1 cellular context compared by ENCODE assay signal in the genomic region with DNA sequence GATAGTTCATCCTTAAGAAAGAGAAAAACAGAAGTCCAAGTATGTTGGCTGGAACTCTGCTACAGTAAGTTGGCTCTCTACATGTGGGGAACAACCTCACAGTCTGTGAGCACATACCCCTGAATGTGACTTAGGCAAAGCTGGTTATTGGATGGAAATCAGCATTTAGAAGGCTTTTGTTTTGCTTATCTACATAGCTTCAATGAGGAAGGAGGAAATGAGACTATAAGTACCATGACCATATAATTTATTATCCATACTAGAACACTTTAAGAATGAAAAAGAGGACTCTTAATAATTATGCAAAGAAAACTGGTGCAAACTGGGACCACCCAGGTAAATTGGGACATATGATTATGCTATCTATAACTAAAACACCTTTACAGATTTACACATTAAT.
TF ChIP-seq lines count a peak whose summit lies in the region.

No MANE protein-coding gene starts in this region.

TF ChIP-seq in endothelial cell of umbilical vein, 7 proteins besides CTCF, POLR2A, EP300 and RAD21:
- TF ChIP-seq EZH2 (IDR thresholded peaks at IDR 0.05; ENCODE audit: borderline replicate concordance, low read depth, low read length, severe bottlenecking), result no peak
- no peak for TF ChIP-seq GATA2 (IDR thresholded peaks at IDR 0.05; ENCODE audit: insufficient read depth, insufficient read length, low read depth, low read length)
- TF ChIP-seq, protein P1, sequence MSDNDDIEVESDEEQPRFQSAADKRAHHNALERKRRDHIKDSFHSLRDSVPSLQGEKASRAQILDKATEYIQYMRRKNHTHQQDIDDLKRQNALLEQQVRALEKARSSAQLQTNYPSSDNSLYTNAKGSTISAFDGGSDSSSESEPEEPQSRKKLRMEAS (IDR thresholded peaks at IDR 0.05; ENCODE audit: insufficient read depth, insufficient read length), result no peak
- no peak for TF ChIP-seq JUN (IDR thresholded peaks at IDR 0.05; ENCODE audit: borderline replicate concordance, insufficient read depth, insufficient read length, low read depth)
- TF ChIP-seq MYC (IDR thresholded peaks at IDR 0.05; ENCODE audit: low read depth, low read length), result no peak
- no peak for TF ChIP-seq POLR2AphosphoS5 (IDR thresholded peaks at IDR 0.05; ENCODE audit: insufficient read depth, low read depth, low read length)
- no peak for TF ChIP-seq FOS (IDR thresholded peaks at IDR 0.05; ENCODE audit: borderline replicate concordance, insufficient read depth, low read length)
